1 cellular context compared by ENCODE assay signal in genomic region chr3:129591932-129592331, GRCh38.
TF ChIP-seq lines count a peak whose summit lies in the region.

No MANE protein-coding gene starts in this region.

TF ChIP-seq in IMR-90, 13 proteins besides CTCF, POLR2A, EP300 and RAD21 (continued from another document):
- no peak for TF ChIP-seq CHD1 (IDR thresholded peaks at IDR 0.05; ENCODE audit: low read depth, low read length)
- TF ChIP-seq RCOR1 (IDR thresholded peaks at IDR 0.05; ENCODE audit: insufficient replicate concordance, low read length): no peak
- TF ChIP-seq USF2 (IDR thresholded peaks at IDR 0.05; ENCODE audit: low read depth, low read length): no peak
- TF ChIP-seq CEBPB (IDR thresholded peaks at IDR 0.05; ENCODE audit: low read depth, low read length): no peak
- no peak for TF ChIP-seq MAZ (IDR thresholded peaks at IDR 0.05; ENCODE audit: borderline replicate concordance, low read depth, low read length)
- TF ChIP-seq RFX5 (IDR thresholded peaks at IDR 0.05; ENCODE audit: low read depth, low read length): no peak
